1 cellular context compared by ENCODE assay signal in the genomic region with DNA sequence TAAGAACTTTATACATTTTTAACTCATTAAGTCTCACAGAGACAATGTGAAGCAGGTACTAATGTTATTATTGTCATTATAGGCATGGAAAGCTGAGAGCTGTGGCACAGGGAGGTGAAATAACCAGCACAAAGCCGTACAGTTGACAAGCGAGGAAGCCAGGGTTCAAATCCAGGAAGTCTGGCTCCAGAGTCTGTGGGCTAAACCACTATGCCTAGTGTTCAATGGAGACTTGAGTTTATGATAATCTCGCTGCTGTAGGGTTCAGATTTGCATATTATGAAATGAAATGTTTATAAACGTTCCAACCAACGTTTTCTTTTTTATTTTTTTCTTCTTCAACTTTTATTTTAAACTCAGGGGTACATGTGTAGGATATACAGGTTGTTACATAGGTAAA.
TF ChIP-seq lines count a peak whose summit lies in the region.

No MANE protein-coding gene starts in this region.

TF ChIP-seq in K562, 482 proteins besides CTCF, POLR2A, EP300 and RAD21 (continued from another document):
- TF ChIP-seq, protein P1, sequence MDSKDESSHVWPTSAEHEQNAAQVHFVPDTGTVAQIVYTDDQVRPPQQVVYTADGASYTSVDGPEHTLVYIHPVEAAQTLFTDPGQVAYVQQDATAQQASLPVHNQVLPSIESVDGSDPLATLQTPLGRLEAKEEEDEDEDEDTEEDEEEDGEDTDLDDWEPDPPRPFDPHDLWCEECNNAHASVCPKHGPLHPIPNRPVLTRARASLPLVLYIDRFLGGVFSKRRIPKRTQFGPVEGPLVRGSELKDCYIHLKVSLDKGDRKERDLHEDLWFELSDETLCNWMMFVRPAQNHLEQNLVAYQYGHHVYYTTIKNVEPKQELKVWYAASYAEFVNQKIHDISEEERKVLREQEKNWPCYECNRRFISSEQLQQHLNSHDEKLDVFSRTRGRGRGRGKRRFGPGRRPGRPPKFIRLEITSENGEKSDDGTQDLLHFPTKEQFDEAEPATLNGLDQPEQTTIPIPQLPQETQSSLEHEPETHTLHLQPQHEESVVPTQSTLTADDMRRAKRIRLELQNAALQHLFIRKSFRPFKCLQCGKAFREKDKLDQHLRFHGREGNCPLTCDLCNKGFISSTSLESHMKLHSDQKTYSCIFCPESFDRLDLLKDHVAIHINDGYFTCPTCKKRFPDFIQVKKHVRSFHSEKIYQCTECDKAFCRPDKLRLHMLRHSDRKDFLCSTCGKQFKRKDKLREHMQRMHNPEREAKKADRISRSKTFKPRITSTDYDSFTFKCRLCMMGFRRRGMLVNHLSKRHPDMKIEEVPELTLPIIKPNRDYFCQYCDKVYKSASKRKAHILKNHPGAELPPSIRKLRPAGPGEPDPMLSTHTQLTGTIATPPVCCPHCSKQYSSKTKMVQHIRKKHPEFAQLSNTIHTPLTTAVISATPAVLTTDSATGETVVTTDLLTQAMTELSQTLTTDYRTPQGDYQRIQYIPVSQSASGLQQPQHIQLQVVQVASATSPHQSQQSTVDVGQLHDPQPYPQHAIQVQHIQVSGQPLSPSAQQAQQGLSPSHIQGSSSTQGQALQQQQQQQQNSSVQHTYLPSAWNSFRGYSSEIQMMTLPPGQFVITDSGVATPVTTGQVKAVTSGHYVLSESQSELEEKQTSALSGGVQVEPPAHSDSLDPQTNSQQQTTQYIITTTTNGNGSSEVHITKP (IDR thresholded peaks at IDR 0.05; ENCODE audit: partially characterized antibody), result no peak
- TF ChIP-seq ZNF263 (CRISPR knock-in tag; IDR thresholded peaks at IDR 0.05; ENCODE audit: borderline replicate concordance), result no peak
- no peak for TF ChIP-seq ZNF24 (IDR thresholded peaks at IDR 0.05)
- TF ChIP-seq NCOA6 (IDR thresholded peaks at IDR 0.05), result no peak
- TF ChIP-seq ZNF212 (CRISPR knock-in tag; IDR thresholded peaks at IDR 0.05), result no peak
- TF ChIP-seq TRIM24 (IDR thresholded peaks at IDR 0.05), result no peak
- no peak for TF ChIP-seq SMAD4 (CRISPR knock-in tag; conservative IDR thresholded peaks at IDR 0.05)
- TF ChIP-seq, protein P2, sequence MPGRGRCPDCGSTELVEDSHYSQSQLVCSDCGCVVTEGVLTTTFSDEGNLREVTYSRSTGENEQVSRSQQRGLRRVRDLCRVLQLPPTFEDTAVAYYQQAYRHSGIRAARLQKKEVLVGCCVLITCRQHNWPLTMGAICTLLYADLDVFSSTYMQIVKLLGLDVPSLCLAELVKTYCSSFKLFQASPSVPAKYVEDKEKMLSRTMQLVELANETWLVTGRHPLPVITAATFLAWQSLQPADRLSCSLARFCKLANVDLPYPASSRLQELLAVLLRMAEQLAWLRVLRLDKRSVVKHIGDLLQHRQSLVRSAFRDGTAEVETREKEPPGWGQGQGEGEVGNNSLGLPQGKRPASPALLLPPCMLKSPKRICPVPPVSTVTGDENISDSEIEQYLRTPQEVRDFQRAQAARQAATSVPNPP (IDR thresholded peaks at IDR 0.05; ENCODE audit: borderline replicate concordance, insufficient read depth, insufficient read length), result no peak
- TF ChIP-seq ZNF431 (CRISPR knock-in tag; IDR thresholded peaks at IDR 0.05), result no peak
- TF ChIP-seq ZNF197 (CRISPR knock-in tag; IDR thresholded peaks at IDR 0.05; ENCODE audit: low read depth), result no peak
- no peak for TF ChIP-seq RUNX1 (IDR thresholded peaks at IDR 0.05; ENCODE audit: low read depth)
TF ChIP-seq in K562: peak in this region for 0.
